In the genomic region with DNA sequence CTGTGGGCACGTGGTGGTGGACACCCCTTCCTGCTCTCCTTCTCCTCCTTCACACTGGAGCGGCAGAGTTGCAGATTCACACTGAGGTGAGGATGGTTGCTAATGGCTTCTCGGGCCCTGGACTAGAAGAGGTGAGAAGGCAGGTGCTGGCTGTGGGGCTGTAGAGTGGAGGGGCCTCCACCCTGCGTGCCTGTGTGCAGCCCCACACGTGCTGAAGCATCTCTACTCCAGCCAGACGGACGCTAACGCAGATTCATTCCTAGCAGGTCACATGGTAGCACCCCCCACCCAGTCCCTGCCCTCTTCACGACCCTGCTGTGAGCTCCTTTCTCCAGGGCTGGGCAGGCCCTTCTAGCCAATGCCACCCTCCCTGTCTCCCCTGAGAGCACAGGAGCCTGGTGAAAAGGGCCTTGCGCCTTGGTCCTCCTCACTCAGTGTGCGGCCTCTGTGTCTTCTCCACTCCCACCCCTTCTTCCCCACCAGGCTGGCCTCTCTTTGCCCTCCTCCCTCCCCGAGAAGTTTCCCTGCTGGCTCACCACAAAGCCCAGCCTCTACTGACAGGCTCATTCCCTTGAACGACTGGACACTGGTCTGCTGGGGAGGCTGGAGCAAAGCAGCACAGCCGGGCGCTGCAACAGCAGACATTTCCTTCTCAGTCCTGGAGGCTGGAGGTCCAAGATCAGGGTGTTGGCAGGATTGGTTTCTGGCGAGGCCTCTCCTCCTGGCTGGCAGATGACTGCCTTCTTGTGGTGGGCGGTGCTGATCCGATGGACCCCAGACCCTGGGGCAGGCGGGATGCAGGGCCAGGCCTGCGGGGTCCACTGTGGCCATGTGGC, we compare ENCODE assay signal across 22 cellular contexts. TPM values are rescaled to one million over a fixed set of nuclear protein-coding genes. Genes with fewer than 3 reads are reported as not detected.
DNase-seq lines count a peak whose midpoint lies in the region; ATAC-seq and TF ChIP-seq lines count a peak whose summit lies in the region.
"Had no signal": no experiment of that assay in that cellular context is flagged by ENCODE, and none has a peak within 500 bp of the region (broad histone marks: within the 10 kb centered on the region; RNA-seq: fewer than 3 reads in every experiment).

No MANE protein-coding gene starts in this region.

- H3K4me2 ChIP-seq in neuronal stem cell (ENCODE audit: insufficient read depth, low read length, poor library complexity, severe bottlenecking) = no peak overlapping the region

- no peak overlapping the region for H4K91ac ChIP-seq in neuronal stem cell (ENCODE audit: low read depth, low read length, poor library complexity)

- H3K27me3 ChIP-seq in heart right ventricle (peaks cover 0 to 4% (median 0%) of the 10 kb centered on the region in 7 donors), neuronal stem cell (ENCODE audit: control insufficient read depth in 3 of 3, insufficient read depth in 3 of 3, low read depth in 1 of 3, low read length in 3 of 3) (no peaks in the 10 kb centered on the region)

- no peak overlapping the region for H2BK120ac ChIP-seq in neuronal stem cell (ENCODE audit: low read depth, low read length)

- peak overlapping the region; percentile 56 for H3K14ac ChIP-seq in neuronal stem cell (ENCODE audit: low read length)

- H2AK5ac ChIP-seq in neuronal stem cell (ENCODE audit: low read depth, low read length) = no peak overlapping the region

- no peak for ATAC-seq in Right ventricle myocardium superior (ENCODE audit: poor library complexity)
- ATAC-seq in heart right ventricle = no peak
- no peak for ATAC-seq in HG02571 (IDR thresholded peaks at IDR 0.05; ENCODE audit: unreplicated experiment)
- ATAC-seq: SK-N-SH treated with all-trans-retinoic acid at 6 μM for 48 hours had no signal

- H3K4ac ChIP-seq in neuronal stem cell (ENCODE audit: low read length) = no peak overlapping the region

- peaks cover 4% of the 10 kb centered on the region for H3K36me3 Mint-ChIP-seq in glutamatergic neuron (ENCODE audit: unreplicated experiment)
- H3K36me3 Mint-ChIP-seq: CD8-positive, alpha-beta memory T cell; IgD-negative memory B cell had no signal

- no peak overlapping the region for H3K4me3 ChIP-seq in heart right ventricle
- H3K4me3 ChIP-seq in neuronal stem cell (ENCODE audit: low read length in 2 of 2) = no peak overlapping the region

- TF ChIP-seq CTCF in heart right ventricle (IDR thresholded peaks at IDR 0.05) (no peak), glutamatergic neuron (IDR thresholded peaks at IDR 0.05; ENCODE audit: partially characterized antibody, unreplicated experiment) (no peak)

- DNase-seq in Right ventricle myocardium superior (peak; percentile 29), heart right ventricle (no peak), caudate nucleus (lab: John Stamatoyannopoulos, UW) (no peak), neuronal stem cell (ENCODE audit: low spot score) (no peak), HEK293T (ENCODE audit: extremely low spot score) (no peak), glutamatergic neuron (no peak)
- DNase-seq: Calu3; CD8-positive, alpha-beta memory T cell; HCEC 1CT; Karpas-422; MV-4-11; NCI-H1105 treated with DMSO at 0.1 percent for 48 hours; NCI-H2029 treated with DMSO at 0.1 percent for 48 hours; NCI-H226; NCI-H510A treated with DMSO at 0.1 percent for 48 hours; NCI-H748 treated with DMSO at 0.1 percent for 48 hours had no signal

- H2BK5ac ChIP-seq in neuronal stem cell (ENCODE audit: low read length) = no peak overlapping the region

- no peak overlapping the region for H2AFZ ChIP-seq in neuronal stem cell (ENCODE audit: low read length)

- H3K9me3 ChIP-seq in heart right ventricle = peaks cover 0 to 4% (median 0%) of the 10 kb centered on the region in 11 donors
- no peaks in the 10 kb centered on the region for H3K9me3 ChIP-seq in neuronal stem cell (replicated peaks in 1 of 2; ENCODE audit: control insufficient read depth in 2 of 2, insufficient read depth in 1 of 2, low read depth in 1 of 2, low read length in 2 of 2)

- no peak overlapping the region for H3K27ac Mint-ChIP-seq in glutamatergic neuron (ENCODE audit: unreplicated experiment)
- H3K27ac Mint-ChIP-seq: CD8-positive, alpha-beta memory T cell; IgD-negative memory B cell had no signal

- H4K8ac ChIP-seq in neuronal stem cell (ENCODE audit: low read depth, low read length) = no peak overlapping the region

- WGBS in heart right ventricle, 2 donors = 69 to 73% methylated on average over 20 of the region's 20 CpGs
- no CpG with 5 or more reads among the region's 20 CpGs for WGBS in neuronal stem cell (ENCODE audit: extremely low coverage in 2 of 2, insufficient read length in 2 of 2, insufficient replicate concordance in 1 of 2), 2 donors

- H3K4me1 ChIP-seq in heart right ventricle (no peaks in the 10 kb centered on the region), neuronal stem cell (ENCODE audit: control insufficient read depth in 2 of 2, insufficient read depth in 1 of 2, low read depth in 1 of 2, low read length in 2 of 2) (no peaks in the 10 kb centered on the region)

- H3K4me1 Mint-ChIP-seq in glutamatergic neuron (ENCODE audit: low read depth, unreplicated experiment) = no peaks in the 10 kb centered on the region
- H3K4me1 Mint-ChIP-seq: CD8-positive, alpha-beta memory T cell; IgD-negative memory B cell had no signal

- H3K18ac ChIP-seq in neuronal stem cell (ENCODE audit: low read length) = no peak overlapping the region

- no peak overlapping the region for H3K4me3 Mint-ChIP-seq in glutamatergic neuron (ENCODE audit: unreplicated experiment)
- H3K4me3 Mint-ChIP-seq: CD8-positive, alpha-beta memory T cell; IgD-negative memory B cell had no signal

- H3K36me3 ChIP-seq in heart right ventricle (no peaks in the 10 kb centered on the region), neuronal stem cell (replicated peaks in 1 of 2; ENCODE audit: control insufficient read depth in 2 of 2, insufficient read depth in 2 of 2, low read length in 2 of 2) (no peaks in the 10 kb centered on the region)

- intact Hi-C loops in Right ventricle myocardium superior (cut with DNase I) = no loop called here
- intact Hi-C loops in heart right ventricle (cut with DNase I) = no loop called here

- H3K9ac ChIP-seq in neuronal stem cell (ENCODE audit: low read depth, low read length, poor library complexity) = no peak overlapping the region

- H3K23ac ChIP-seq in neuronal stem cell (ENCODE audit: low read depth, low read length, poor library complexity) = peak overlapping the region; percentile 65

- H3K79me1 ChIP-seq in neuronal stem cell (ENCODE audit: low read depth, low read length) = peaks cover 2% of the 10 kb centered on the region

- no peak overlapping the region for H2BK15ac ChIP-seq in neuronal stem cell (ENCODE audit: low read length)

- no peak overlapping the region for H2BK12ac ChIP-seq in neuronal stem cell (ENCODE audit: low read length)

- H3K9me3 Mint-ChIP-seq in glutamatergic neuron (ENCODE audit: unreplicated experiment) = peaks cover 5% of the 10 kb centered on the region
- H3K9me3 Mint-ChIP-seq: CD8-positive, alpha-beta memory T cell had no signal

- H3K27ac ChIP-seq in heart right ventricle = no peak overlapping the region
- peak overlapping the region; percentile 54 for H3K27ac ChIP-seq in caudate nucleus (ENCODE audit: low read depth, low read length)
- H3K27ac ChIP-seq in neuronal stem cell (replicated peaks; ENCODE audit: low read length) = no peak overlapping the region
- H3K27ac ChIP-seq: C4-2B had no signal

- POLR2A ChIA-PET in HEK293T (lab: Yijun Ruan, JAX) = no interaction called here

- H3K27me3 Mint-ChIP-seq in glutamatergic neuron (ENCODE audit: unreplicated experiment) = peaks cover 12% of the 10 kb centered on the region
- H3K27me3 Mint-ChIP-seq: IgD-negative memory B cell had no signal

- CTCF ChIA-PET in HEK293T (lab: Yijun Ruan, JAX) = no interaction called here

TF ChIP-seq in HEK293T, 16 proteins besides CTCF, POLR2A, EP300 and RAD21:
- TF ChIP-seq LEF1 (IDR thresholded peaks at IDR 0.05; ENCODE audit: borderline replicate concordance) = no peak
- no peak for TF ChIP-seq ELF4 (IDR thresholded peaks at IDR 0.05)
- TF ChIP-seq ARNT (IDR thresholded peaks at IDR 0.05) = no peak
- TF ChIP-seq HDGF (IDR thresholded peaks at IDR 0.05; ENCODE audit: borderline replicate concordance) = no peak
- no peak for TF ChIP-seq FOXK2 (IDR thresholded peaks at IDR 0.05)
- no peak for TF ChIP-seq FOXA1 (IDR thresholded peaks at IDR 0.05)
- no peak for TF ChIP-seq L3MBTL2 (conservative IDR thresholded peaks at IDR 0.05)
- no peak for TF ChIP-seq SP1 (IDR thresholded peaks at IDR 0.05)
- TF ChIP-seq FOXM1 (IDR thresholded peaks at IDR 0.05; ENCODE audit: borderline replicate concordance) = no peak
- no peak for TF ChIP-seq TARDBP (IDR thresholded peaks at IDR 0.05)
- TF ChIP-seq SUZ12 (IDR thresholded peaks at IDR 0.05) = no peak
- no peak for TF ChIP-seq CTBP1 (IDR thresholded peaks at IDR 0.05; ENCODE audit: borderline replicate concordance)
- no peak for TF ChIP-seq NFRKB (IDR thresholded peaks at IDR 0.05)
- TF ChIP-seq, protein P1, sequence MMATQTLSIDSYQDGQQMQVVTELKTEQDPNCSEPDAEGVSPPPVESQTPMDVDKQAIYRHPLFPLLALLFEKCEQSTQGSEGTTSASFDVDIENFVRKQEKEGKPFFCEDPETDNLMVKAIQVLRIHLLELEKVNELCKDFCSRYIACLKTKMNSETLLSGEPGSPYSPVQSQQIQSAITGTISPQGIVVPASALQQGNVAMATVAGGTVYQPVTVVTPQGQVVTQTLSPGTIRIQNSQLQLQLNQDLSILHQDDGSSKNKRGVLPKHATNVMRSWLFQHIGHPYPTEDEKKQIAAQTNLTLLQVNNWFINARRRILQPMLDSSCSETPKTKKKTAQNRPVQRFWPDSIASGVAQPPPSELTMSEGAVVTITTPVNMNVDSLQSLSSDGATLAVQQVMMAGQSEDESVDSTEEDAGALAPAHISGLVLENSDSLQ (IDR thresholded peaks at IDR 0.05) = no peak
- no peak for TF ChIP-seq BHLHE40 (IDR thresholded peaks at IDR 0.05; ENCODE audit: borderline replicate concordance)
- no peak for TF ChIP-seq ZNF384 (IDR thresholded peaks at IDR 0.05)
TF ChIP-seq in HEK293T: peak in this region for 0.

RNA-seq across cellular contexts. Expression of a gene that starts 14.2 kb away (rescaled TPM):
- total RNA-seq in Right ventricle myocardium superior (0.46 TPM), heart right ventricle (under 1 TPM in 9 of 10 donors, not detected in 1; 0.04 to 0.66 (median 0.16) TPM), glutamatergic neuron (ENCODE audit: unreplicated experiment) (84.4 TPM)
- polyA plus RNA-seq in heart right ventricle = under 1 TPM; under 0.01 to 0.07 TPM
- polyA plus RNA-seq in neuronal stem cell (2013, experiment 1 of 2) = 0.46 TPM
- polyA plus RNA-seq in neuronal stem cell (2013, experiment 2 of 2) = 0.47 TPM
- total RNA-seq: A172; Calu3; CD8-positive, alpha-beta memory T cell; M059J had no signal
- polyA plus RNA-seq: CD8-positive, alpha-beta memory T cell; IgD-negative memory B cell had no signal

Comparison
In these comparisons a context has a peak if more than half of its experiments do, and no peak if none do; other contexts are left out.
1. RNA of a gene that starts 14.2 kb away (total RNA-seq): 84.4 TPM in glutamatergic neuron (single experiment); 0.46 TPM in Right ventricle myocardium superior (single experiment) and 0.04 to 0.66 TPM in heart right ventricle; every median in the first group is over 10 times any median in the second.